24 cellular contexts compared by ENCODE assay signal in genomic region chr1:172446547-172446946, GRCh38. TPM values are rescaled to one million over a fixed set of nuclear protein-coding genes. Genes with fewer than 3 reads are reported as not detected.
DNase-seq lines count a peak whose midpoint lies in the region; ATAC-seq and TF ChIP-seq lines count a peak whose summit lies in the region.
"Had no signal": no experiment of that assay in that cellular context is flagged by ENCODE, and none has a peak within 500 bp of the region (broad histone marks: within the 10 kb centered on the region; RNA-seq: fewer than 3 reads in every experiment).

No MANE protein-coding gene starts in this region.

- no peak overlapping the region for H2AK5ac ChIP-seq in mesendoderm (ENCODE audit: low read length)

- DNase-seq in CD4-positive, CD25-positive, alpha-beta regulatory T cell: no peak
- DNase-seq in T-helper 17 cell (no peak), mesendoderm (no peak), gastrocnemius medialis (peak; percentile 14 to 65), cerebellum (ENCODE audit: low spot score) (no peak)
- DNase-seq: HCEC 1CT, NCI-H1092 treated with DMSO at 0.1 percent for 48 hours, NCI-H1436, NCI-H187 treated with DMSO at 0.1 percent for 48 hours, NCI-H2171 treated with DMSO at 0.1 percent for 48 hours, NCI-H345, NCI-H524, NCI-H748 treated with DMSO at 0.1 percent for 48 hours, PC-9, SJCRH30 had no signal

- H3K4me1 ChIP-seq in CD4-positive, CD25-positive, alpha-beta regulatory T cell (ENCODE audit: control insufficient read depth, insufficient read depth, low read length, poor library complexity, severe bottlenecking): peaks cover 39% of the 10 kb centered on the region
- no peaks in the 10 kb centered on the region for H3K4me1 ChIP-seq in mesendoderm (ENCODE audit: control insufficient read depth, low read depth, low read length)
- peaks cover 36 to 46% of the 10 kb centered on the region in 2 donors for H3K4me1 ChIP-seq in gastrocnemius medialis

- H3K4me3 ChIP-seq in CD4-positive, CD25-positive, alpha-beta regulatory T cell (ENCODE audit: low read depth, low read length): no peak overlapping the region
- no peak overlapping the region for H3K4me3 ChIP-seq in mesendoderm (ENCODE audit: low read length)
- H3K4me3 ChIP-seq in gastrocnemius medialis: no peak overlapping the region
- H3K4me3 ChIP-seq: PC-9, SJCRH30 had no signal

- no CpG with 5 or more reads among the region's 3 CpGs for WGBS in mesendoderm (ENCODE audit: extremely low coverage, insufficient coverage, low lambda C conversion rate)

- H2BK120ac ChIP-seq in mesendoderm (ENCODE audit: low read depth, low read length): no peak overlapping the region

- peak overlapping the region; percentile 52 for H3K23ac ChIP-seq in mesendoderm (ENCODE audit: low read length)

- H3K9me3 Mint-ChIP-seq in CD4-positive, CD25-positive, alpha-beta regulatory T cell: no peaks in the 10 kb centered on the region

- TF ChIP-seq CTCF in gastrocnemius medialis (IDR thresholded peaks at IDR 0.05 in 4 of 5, conservative IDR thresholded peaks at IDR 0.05 in 1 of 5): no peak

- no peak overlapping the region for H3K4ac ChIP-seq in mesendoderm (ENCODE audit: low read depth, low read length)

- H3K4me3 Mint-ChIP-seq in CD4-positive, CD25-positive, alpha-beta regulatory T cell: peak overlapping the region in 1 of 4 donors; percentile 38
- H3K4me3 Mint-ChIP-seq in T-helper 17 cell: no peak overlapping the region

- H3K56ac ChIP-seq in mesendoderm (ENCODE audit: low read length): no peak overlapping the region

- H3K27me3 Mint-ChIP-seq in CD4-positive, CD25-positive, alpha-beta regulatory T cell: no peaks in the 10 kb centered on the region
- H3K27me3 Mint-ChIP-seq in T-helper 17 cell: no peaks in the 10 kb centered on the region

- H3K9me3 ChIP-seq in CD4-positive, CD25-positive, alpha-beta regulatory T cell (ENCODE audit: control insufficient read depth in 2 of 2, low read length in 2 of 2): no peaks in the 10 kb centered on the region
- H3K9me3 ChIP-seq in T-helper 17 cell (ENCODE audit: control insufficient read depth, low read length, poor library complexity, severe bottlenecking): no peaks in the 10 kb centered on the region
- H3K9me3 ChIP-seq in gastrocnemius medialis: no peaks in the 10 kb centered on the region
- H3K9me3 ChIP-seq: SJCRH30 had no signal

- H3K4me1 Mint-ChIP-seq in CD4-positive, CD25-positive, alpha-beta regulatory T cell: peaks cover 28 to 61% (median 42%) of the 10 kb centered on the region in 4 donors
- peaks cover 41% of the 10 kb centered on the region for H3K4me1 Mint-ChIP-seq in T-helper 17 cell

- intact Hi-C loops in gastrocnemius medialis (cut with DNase I; ENCODE audit: low total_unique reads): loop anchor here (10.0 kb wide), 2 partner anchors 802 to 1708 kb away; partner anchors contain the start of gene RABGAP1L

- H3K36me3 Mint-ChIP-seq in CD4-positive, CD25-positive, alpha-beta regulatory T cell: peaks cover 10% of the 10 kb centered on the region
- H3K36me3 Mint-ChIP-seq in T-helper 17 cell (ENCODE audit: low read depth): peaks cover 5% of the 10 kb centered on the region

- H3K18ac ChIP-seq in mesendoderm (ENCODE audit: low read length): no peak overlapping the region

- ATAC-seq in CD4-positive, CD25-positive, alpha-beta regulatory T cell (ENCODE audit: low read depth in 2 of 2): no peak
- ATAC-seq in T-helper 17 cell: no peak
- peak; percentile 51 to 73 for ATAC-seq in gastrocnemius medialis
- ATAC-seq in activated CD4-positive, CD25-positive, alpha-beta regulatory T cell treated with anti-CD3 and anti-CD28 coated beads, Interleukin-2, amount 50 U/mL, for 24 hours: no peak
- ATAC-seq in GM21717 (IDR thresholded peaks at IDR 0.05; ENCODE audit: unreplicated experiment): no peak
- ATAC-seq: Right ventricle myocardium inferior, SK-N-SH treated with all-trans-retinoic acid at 6 μM for 48 hours had no signal

- no peak overlapping the region for H2BK5ac ChIP-seq in mesendoderm (ENCODE audit: low read length)

- H4K8ac ChIP-seq in mesendoderm (ENCODE audit: low read depth, low read length): no peak overlapping the region

- in situ Hi-C loops in gastrocnemius medialis (cut with MboI; ENCODE audit: low sequenced_read_pairs in 4 of 4): loop anchor here in 3 of 4 donors (25.0 kb wide), 3 partner anchors 609 to 659 kb away; partner anchors contain the start of genes DNM3 (in 1 of the 3) and METTL13 (in 1 of the 3)

- no peak overlapping the region for H2BK15ac ChIP-seq in mesendoderm (replicated peaks; ENCODE audit: low read depth)

- TF ChIP-seq POLR2A in gastrocnemius medialis (IDR thresholded peaks at IDR 0.05): no peak

- H3K79me2 ChIP-seq in mesendoderm (ENCODE audit: control insufficient read depth, insufficient read depth, low read length): peaks cover 5% of the 10 kb centered on the region

- H3K27me3 ChIP-seq in CD4-positive, CD25-positive, alpha-beta regulatory T cell (ENCODE audit: control insufficient read depth, insufficient read depth, low read length): no peaks in the 10 kb centered on the region
- H3K27me3 ChIP-seq in mesendoderm (ENCODE audit: insufficient read depth, low read length, poor library complexity) (no peaks in the 10 kb centered on the region), gastrocnemius medialis (no peaks in the 10 kb centered on the region)
- H3K27me3 ChIP-seq: SJCRH30 had no signal

- no peak overlapping the region for H3K27ac ChIP-seq in CD4-positive, CD25-positive, alpha-beta regulatory T cell (ENCODE audit: insufficient read depth, low read length, poor library complexity, severe bottlenecking)
- H3K27ac ChIP-seq in mesendoderm (ENCODE audit: low read depth, low read length) (no peak overlapping the region), gastrocnemius medialis (peak overlapping the region; percentile 30 to 64 (median 56))
- H3K27ac ChIP-seq: SJCRH30 had no signal

- peaks cover 3% of the 10 kb centered on the region for H3K36me3 ChIP-seq in CD4-positive, CD25-positive, alpha-beta regulatory T cell (ENCODE audit: control insufficient read depth, insufficient read depth, low read length)
- H3K36me3 ChIP-seq in mesendoderm (ENCODE audit: control insufficient read depth, insufficient read depth, low read length) (no peaks in the 10 kb centered on the region), gastrocnemius medialis (peaks cover 0 to 9% of the 10 kb centered on the region in 2 donors)
- H3K36me3 ChIP-seq: SJCRH30 had no signal

- peak overlapping the region; percentile 20 to 26 (median 20) for H3K27ac Mint-ChIP-seq in CD4-positive, CD25-positive, alpha-beta regulatory T cell
- H3K27ac Mint-ChIP-seq in T-helper 17 cell: peak overlapping the region; percentile 3

- H3K4me2 ChIP-seq in mesendoderm (ENCODE audit: low read length): no peak overlapping the region

- H4K5ac ChIP-seq in mesendoderm (ENCODE audit: low read length): no peak overlapping the region

- H3K9ac ChIP-seq in mesendoderm (ENCODE audit: low read length): no peak overlapping the region

- peaks cover 4% of the 10 kb centered on the region for H3K79me1 ChIP-seq in mesendoderm (ENCODE audit: low read length)

RNA-seq across cellular contexts. Expression of gene PIGC, which starts 2.7 kb away (rescaled TPM):
- total RNA-seq in CD4-positive, CD25-positive, alpha-beta regulatory T cell: 22.6 TPM
- polyA plus RNA-seq in CD4-positive, CD25-positive, alpha-beta regulatory T cell: 100 to 1,000 TPM; 110 to 132 (median 126) TPM
- total RNA-seq in T-helper 17 cell: 10 to 100 TPM; 21.4 to 24.9 TPM
- 16.2 TPM for polyA plus RNA-seq in mesendoderm (2013, experiment 1 of 2)
- 15.7 TPM for polyA plus RNA-seq in mesendoderm (2013, experiment 2 of 2)
- total RNA-seq in gastrocnemius medialis: 10 to 100 TPM in 3 of 4 donors, 1 to 10 TPM in 1; 9.6 to 13.7 (median 12.8) TPM
- total RNA-seq in cerebellum: 24.5 TPM

RNA-seq across cellular contexts. Expression of gene C1orf105, which starts 26.1 kb away (rescaled TPM):
- not detected for total RNA-seq in CD4-positive, CD25-positive, alpha-beta regulatory T cell
- not detected for polyA plus RNA-seq in CD4-positive, CD25-positive, alpha-beta regulatory T cell
- total RNA-seq in T-helper 17 cell: not detected
- not detected for polyA plus RNA-seq in mesendoderm (2013, experiment 1 of 2)
- not detected for polyA plus RNA-seq in mesendoderm (2013, experiment 2 of 2)
- total RNA-seq in gastrocnemius medialis: under 1 TPM in 2 of 4 donors, not detected in 2; 0.61 to 0.67 TPM
- total RNA-seq in cerebellum: not detected
- total RNA-seq: A172, H1, HT-29, PC-9, RPMI7951 had no signal
- polyA plus RNA-seq: BJ, H1 had no signal

Comparison
In these comparisons a context has a peak if more than half of its experiments do, and no peak if none do; other contexts are left out.
1. ATAC-seq: peak in gastrocnemius medialis (2 of 2); none in CD4-positive, CD25-positive, alpha-beta regulatory T cell (0 of 2), T-helper 17 cell (single experiment), activated CD4-positive, CD25-positive, alpha-beta regulatory T cell treated with anti-CD3 and anti-CD28 coated beads, Interleukin-2, amount 50 U/mL, for 24 hours (0 of 2) and GM21717 (single experiment).
2. DNase-seq: peak in gastrocnemius medialis (2 of 2); none in CD4-positive, CD25-positive, alpha-beta regulatory T cell (0 of 3), T-helper 17 cell (0 of 3), mesendoderm (single experiment) and cerebellum (single experiment).
3. H3K27ac ChIP-seq: peak in gastrocnemius medialis (4 of 4); none in CD4-positive, CD25-positive, alpha-beta regulatory T cell (single experiment) and mesendoderm (single experiment).